Comparison of ENCODE assay signal across 23 cellular contexts in genomic region chr19:3412066-3412465, GRCh38. TPM values are rescaled to one million over a fixed set of nuclear protein-coding genes. Genes with fewer than 3 reads are reported as not detected.
A peak's percentile ranks its signal among the peaks of the same experiment; 100 is the strongest.
DNase-seq lines count a peak whose midpoint lies in the region; ATAC-seq, FAIRE-seq and TF ChIP-seq lines count a peak whose summit lies in the region.
"Had no signal": no experiment of that assay in that cellular context is flagged by ENCODE, and none has a peak within 500 bp of the region (broad histone marks: within the 10 kb centered on the region; RNA-seq: fewer than 3 reads in every experiment).

No MANE protein-coding gene starts in this region.

- ATAC-seq in K562 = no peak
- ATAC-seq in gastrocnemius medialis = no peak
- ATAC-seq in foreskin keratinocyte = no peak
- ATAC-seq: GM12878 had no signal

- H3K4me1 ChIP-seq in BLaER1 = peaks cover 92% of the 10 kb centered on the region
- peaks cover 0 to 6% of the 10 kb centered on the region in 2 experiments; a peak in 2 of 5 replicates for H3K4me1 ChIP-seq in K562 (replicated peaks in 1 of 2; ENCODE audit: control insufficient read depth in 2 of 2, insufficient read depth in 2 of 2, low read length in 2 of 2)
- peaks cover 10 to 51% (median 32%) of the 10 kb centered on the region in 4 donors for H3K4me1 ChIP-seq in liver (ENCODE audit: control insufficient read depth in 4 of 4, insufficient read depth in 4 of 4, low read length in 3 of 4)
- H3K4me1 ChIP-seq in gastrocnemius medialis = peaks cover 45 to 75% of the 10 kb centered on the region in 2 donors
- no peaks in the 10 kb centered on the region for H3K4me1 ChIP-seq in foreskin keratinocyte

- H2AFZ ChIP-seq in K562 (ENCODE audit: low read depth, low read length) = no peak overlapping the region

- H3K27me3 ChIP-seq in BLaER1 (no peaks in the 10 kb centered on the region), K562 (ENCODE audit: control insufficient read depth in 2 of 2, insufficient read depth in 2 of 2, low read length in 2 of 2) (no peaks in the 10 kb centered on the region), liver (ENCODE audit: control insufficient read depth in 4 of 4, insufficient read depth in 4 of 4, low read length in 3 of 4) (no peaks in the 10 kb centered on the region), gastrocnemius medialis (no peaks in the 10 kb centered on the region), foreskin keratinocyte (no peaks in the 10 kb centered on the region)
- H3K27me3 ChIP-seq: Peyer's patch had no signal

- DNase-seq in K562 (ENCODE audit: extremely low read depth in 1 of 4, low spot score in 3 of 4) (no peak), gastrocnemius medialis (no peak), foreskin keratinocyte (no peak), progenitor cell of endocrine pancreas (ENCODE audit: low spot score, unreplicated experiment) (no peak), NCI-H2081 treated with DMSO at 0.1 percent for 48 hours (lab: John Stamatoyannopoulos, UW) (no peak)
- DNase-seq in activated CD8-positive, alpha-beta memory T cell treated with anti-CD3 and anti-CD28 coated beads, Interleukin-2, amount 50 U/mL, for 48 hours = no peak
- DNase-seq: CD4-positive, CD25-positive, alpha-beta regulatory T cell; DMS79; H9; KBM-7; MM.1S; NCI-H1092; NCI-H1436; NCI-H1930; NCI-H2227 treated with DMSO at 0.1 percent for 48 hours; NCI-H510A treated with DMSO at 0.1 percent for 48 hours; NCI-H774; Peyer's patch had no signal

- H3K4me3 ChIP-seq in BLaER1 (no peak overlapping the region), K562 (no peak overlapping the region), liver (ENCODE audit: low read depth in 1 of 3, low read length in 3 of 3) (no peak overlapping the region), gastrocnemius medialis (no peak overlapping the region)
- H3K4me3 ChIP-seq: GM12878, Peyer's patch had no signal

- in situ Hi-C loops in K562 (cut with MboI) (no loop called here), gastrocnemius medialis (cut with MboI; ENCODE audit: low sequenced_read_pairs in 4 of 4) (no loop called here)

- 82% methylated on average over 4 of the region's 4 CpGs for WGBS in K562 (ENCODE audit: insufficient coverage, low coverage, missing lambda C conversion rate)
- 58% methylated on average over 4 of the region's 4 CpGs for WGBS in liver

- FAIRE-seq in K562 (lab: Jason Lieb, UNC) = no peak
- FAIRE-seq: A204.1, GM12878 had no signal

- H3K9ac ChIP-seq in BLaER1 = no peak overlapping the region
- no peak overlapping the region for H3K9ac ChIP-seq in K562 (ENCODE audit: insufficient read depth in 1 of 2, low read depth in 2 of 2, low read length in 2 of 2)
- H3K9ac ChIP-seq in liver (ENCODE audit: low read depth in 1 of 2, low read length in 2 of 2) = peak overlapping the region in 1 of 2 donors; percentile 51

- peaks cover 21% of the 10 kb centered on the region for H3K27me3 Mint-ChIP-seq in progenitor cell of endocrine pancreas
- H3K27me3 Mint-ChIP-seq: B cell; CD4-positive, CD25-positive, alpha-beta regulatory T cell had no signal

- TF ChIP-seq EP300 in K562 (IDR thresholded peaks at IDR 0.05; ENCODE audit: low read length) = no peak

- no peaks in the 10 kb centered on the region for H3K9me3 Mint-ChIP-seq in progenitor cell of endocrine pancreas (ENCODE audit: low read depth)
- H3K9me3 Mint-ChIP-seq: CD4-positive, CD25-positive, alpha-beta regulatory T cell; H9 had no signal

- H3K4me2 ChIP-seq in BLaER1 = peak overlapping the region; percentile 76
- H3K4me2 ChIP-seq in K562 (ENCODE audit: insufficient read depth, low read length) = no peak overlapping the region

- H3K36me3 Mint-ChIP-seq in progenitor cell of endocrine pancreas (ENCODE audit: insufficient read depth) = no peaks in the 10 kb centered on the region
- H3K36me3 Mint-ChIP-seq: CD4-positive, CD25-positive, alpha-beta regulatory T cell had no signal

- TF ChIP-seq CTCF in K562 (IDR thresholded peaks at IDR 0.05 in 2 of 3, conservative IDR thresholded peaks at IDR 0.05 in 1 of 3; ENCODE audit: insufficient read depth in 2 of 3, low read depth in 1 of 3, low read length in 3 of 3) (no peak), liver (IDR thresholded peaks at IDR 0.05; ENCODE audit: low read depth, low read length, missing input control) (no peak), gastrocnemius medialis (IDR thresholded peaks at IDR 0.05 in 4 of 5, conservative IDR thresholded peaks at IDR 0.05 in 1 of 5) (no peak), foreskin keratinocyte (conservative IDR thresholded peaks at IDR 0.05) (no peak), progenitor cell of endocrine pancreas (IDR thresholded peaks at IDR 0.05; ENCODE audit: unreplicated experiment) (no peak)

- H3K9me3 ChIP-seq in BLaER1 (no peaks in the 10 kb centered on the region), K562 (replicated peaks; ENCODE audit: control insufficient read depth, insufficient read depth, low read depth, low read length) (no peaks in the 10 kb centered on the region), liver (ENCODE audit: control insufficient read depth in 4 of 4, low read length in 3 of 4) (no peaks in the 10 kb centered on the region), gastrocnemius medialis (no peaks in the 10 kb centered on the region)
- H3K9me3 ChIP-seq: Peyer's patch had no signal

- intact Hi-C loops in K562 (cut with micrococcal nuclease) = no loop called here
- intact Hi-C loops in gastrocnemius medialis (cut with DNase I; ENCODE audit: low total_unique reads) = no loop called here

- CTCF ChIA-PET in K562 (lab: Yijun Ruan, JAX; ENCODE audit: low intra/inter-chr PET ratio) = no interaction called here

- H3K27ac ChIP-seq in BLaER1 = peak overlapping the region; percentile 16; the same call in 1 of the 2 replicates
- H3K27ac ChIP-seq in K562 (ENCODE audit: extremely low read depth, low read depth, low read length) = no peak overlapping the region
- peak overlapping the region; percentile 80 to 98 for H3K27ac ChIP-seq in liver (ENCODE audit: low read depth in 1 of 2, low read length in 2 of 2)
- H3K27ac ChIP-seq in gastrocnemius medialis = peak overlapping the region; percentile 98 to 100 (median 98)
- no peak overlapping the region for H3K27ac ChIP-seq in foreskin keratinocyte

- H3K9me1 ChIP-seq in K562 (ENCODE audit: control insufficient read depth, insufficient read depth, low read length) = no peaks in the 10 kb centered on the region

- no TSS peak for BruUV-seq in K562 (replicated peaks; lab: Mats Ljungman, UMichigan)

- TF ChIP-seq RAD21 in K562 (CRISPR knock-in tag; conservative IDR thresholded peaks at IDR 0.05 in 1 of 2, IDR thresholded peaks at IDR 0.05 in 1 of 2) (no peak), liver (IDR thresholded peaks at IDR 0.05) (no peak)

- H4K20me1 ChIP-seq in BLaER1 (peaks cover 54% of the 10 kb centered on the region), K562 (replicated peaks; ENCODE audit: control insufficient read depth, insufficient read depth, low read length) (peaks cover 26% of the 10 kb centered on the region)

- no peaks in the 10 kb centered on the region for H3K4me1 Mint-ChIP-seq in progenitor cell of endocrine pancreas (ENCODE audit: low read depth)
- H3K4me1 Mint-ChIP-seq: B cell had no signal

- no peak overlapping the region for H3K27ac Mint-ChIP-seq in progenitor cell of endocrine pancreas
- H3K27ac Mint-ChIP-seq: B cell; CD4-positive, CD25-positive, alpha-beta regulatory T cell had no signal

- H3K36me3 ChIP-seq in BLaER1 (peaks cover 26% of the 10 kb centered on the region), K562 (ENCODE audit: control insufficient read depth, insufficient read depth, low read length) (peaks cover 73% of the 10 kb centered on the region; the same call in 2 of the 3 replicates), liver (ENCODE audit: control insufficient read depth in 4 of 4, insufficient read depth in 3 of 4, low read depth in 1 of 4, low read length in 3 of 4) (no peaks in the 10 kb centered on the region), gastrocnemius medialis (peaks cover 0 to 2% of the 10 kb centered on the region in 2 donors)
- H3K36me3 ChIP-seq: Peyer's patch had no signal

- POLR2A ChIA-PET in K562 (lab: Yijun Ruan, JAX) = interaction anchor here (0.9 to 1.1 kb wide), 4 partner anchors 17 to 51 kb away, joined by 3 to 5 read pairs (median 4); no protein-coding TSS in a partner anchor

- no peak overlapping the region for H3K4me3 Mint-ChIP-seq in progenitor cell of endocrine pancreas (ENCODE audit: low read depth)
- H3K4me3 Mint-ChIP-seq: B cell; CD4-positive, CD25-positive, alpha-beta regulatory T cell; H9 had no signal

- no peak for TF ChIP-seq POLR2A in K562 (conservative IDR thresholded peaks at IDR 0.05)
- no peak for TF ChIP-seq POLR2A in gastrocnemius medialis (IDR thresholded peaks at IDR 0.05)

- H3K79me2 ChIP-seq in K562 (ENCODE audit: control insufficient read depth, insufficient read depth, low read length) = peaks cover 73% of the 10 kb centered on the region

TF ChIP-seq in K562, 482 proteins besides CTCF, POLR2A, EP300 and RAD21 (continues in another document):
- TF ChIP-seq CEBPB (tag; IDR thresholded peaks at IDR 0.05) (no peak), HDAC8 (tag; IDR thresholded peaks at IDR 0.05) (no peak)

TF ChIP-seq in liver, 16 proteins besides CTCF, POLR2A, EP300 and RAD21 (continues in another document):
- TF ChIP-seq TAF1 (conservative IDR thresholded peaks at IDR 0.05) = peak; percentile 4

RNA-seq across cellular contexts. Expression of gene NFIC, which starts 45.7 kb away (rescaled TPM):
- total RNA-seq in K562 (2011; cell fraction: chromatin; rRNA removed; ENCODE audit: low replicate concordance) = 66.4 and 156 TPM in 2 replicates
- 56.2 and 56.5 TPM in 2 replicates for total RNA-seq in K562 (2011; cell fraction: nucleolus; rRNA removed)
- total RNA-seq in K562 (2011; cell fraction: nucleoplasm; rRNA removed) = 46.9 and 54.0 TPM in 2 replicates
- total RNA-seq in K562 (2014; rRNA removed) = 14.1 and 15.7 TPM in 2 replicates
- 3.0 and 3.7 TPM in 2 replicates for total RNA-seq in K562 (2014; rRNA removed; fragmentation: Illumina TruSeq; extraction: Trizol)
- 6.9 and 8.4 TPM in 2 replicates for total RNA-seq in K562 (2015; rRNA removed; fragmentation: Illumina TruSeq; extraction: Trizol)
- 57.3 and 62.1 TPM in 2 replicates for total RNA-seq in K562 (2021)
- 2.0 and 2.9 TPM in 2 replicates for polyA plus RNA-seq in K562 (2011; rRNA removed)
- polyA plus RNA-seq in K562 (2011; cell fraction: cytosol; rRNA removed) = 1.8 and 2.6 TPM in 2 replicates
- 13.2 and 19.2 TPM in 2 replicates for polyA plus RNA-seq in K562 (2011; cell fraction: nucleus; rRNA removed)
- 20.3 and 20.4 TPM in 2 replicates for polyA plus RNA-seq in K562 (2012)
- polyA plus RNA-seq in K562 (2014; fragmentation: Illumina TruSeq; extraction: Trizol) = 17.2 and 26.2 TPM in 2 replicates
- polyA plus RNA-seq in K562 (2014; fragmentation: Nextera tagmentation; extraction: Ambion mirVana) = under 1 TPM; 0.71 to 0.99 TPM
- polyA plus RNA-seq in K562 (2014; rRNA removed) = 14.1 and 15.9 TPM in 2 replicates
- polyA minus RNA-seq in K562 (2011; rRNA and poly(A)+ RNA removed) = 4.0 and 4.7 TPM in 2 replicates
- polyA minus RNA-seq in K562 (2011; cell fraction: cytosol; rRNA and poly(A)+ RNA removed) = 14.5 and 19.9 TPM in 2 replicates
- polyA minus RNA-seq in K562 (2011; cell fraction: nucleus; rRNA and poly(A)+ RNA removed) = 16.6 and 19.5 TPM in 2 replicates
- 100 to 1,000 TPM in 1 of 2 donors, 10 to 100 TPM in 1; 12.8 to 100 TPM for total RNA-seq in liver
- polyA plus RNA-seq in liver = 10 to 100 TPM; 71.8 to 78.5 TPM
- 100 to 1,000 TPM in 3 of 4 donors, 10 to 100 TPM in 1; 90.2 to 403 (median 348) TPM for total RNA-seq in gastrocnemius medialis
- 43.6 and 45.1 TPM in 2 replicates for total RNA-seq in foreskin keratinocyte
- polyA plus RNA-seq in foreskin keratinocyte = 17.7 and 20.3 TPM in 2 replicates
- total RNA-seq in progenitor cell of endocrine pancreas = 4.5 and 6.8 TPM in 2 replicates

Comparison
In these comparisons a context has a peak if more than half of its experiments do, and no peak if none do; other contexts are left out.
1. H3K27ac ChIP-seq: peak in BLaER1 (single experiment), liver (2 of 2) and gastrocnemius medialis (4 of 4); none in K562 (single experiment) and foreskin keratinocyte (single experiment).